ENCODE assay signal across 8 cellular contexts in genomic region chr10:112202561-112203241, GRCh38. TPM values are rescaled to one million over a fixed set of nuclear protein-coding genes. Genes with fewer than 3 reads are reported as not detected.
DNase-seq lines count a peak whose midpoint lies in the region; ATAC-seq, FAIRE-seq and TF ChIP-seq lines count a peak whose summit lies in the region.

No MANE protein-coding gene starts in this region.

- ATAC-seq in activated naive CD4-positive, alpha-beta T cell treated with anti-CD3 and anti-CD28 coated beads, Interleukin-2, amount 50 U/mL, for 72 hours, result peak; percentile 77 to 92
- peak; percentile 65 for ATAC-seq in HG02943 (IDR thresholded peaks at IDR 0.05; ENCODE audit: low read depth, unreplicated experiment)
- peak; percentile 75 for ATAC-seq in activated T-helper 17 cell treated with anti-CD3 and anti-CD28 coated beads, Interleukin-2, amount 50 U/mL, for 72 hours (replicated peaks)
- no peak for ATAC-seq in WTC11

- peak overlapping the region; percentile 10 to 86 for H3K27ac Mint-ChIP-seq in activated naive CD4-positive, alpha-beta T cell treated with anti-CD3 and anti-CD28 coated beads, Interleukin-2, amount 50 U/mL, for 72 hours
- H3K27ac Mint-ChIP-seq in activated naive CD4-positive, alpha-beta T cell treated with anti-CD3 and anti-CD28 coated beads for 36 hours, result no peak overlapping the region
- peak overlapping the region; percentile 0 for H3K27ac Mint-ChIP-seq in activated T-helper 17 cell treated with anti-CD3 and anti-CD28 coated beads, Interleukin-2, amount 50 U/mL, for 72 hours
- no peak overlapping the region for H3K27ac Mint-ChIP-seq in WTC11

- intact Hi-C loops in activated naive CD4-positive, alpha-beta T cell treated with anti-CD3 and anti-CD28 coated beads for 36 hours (cut with micrococcal nuclease), result no loop called here

- no peak for DNase-seq in activated naive CD4-positive, alpha-beta T cell treated with anti-CD3 and anti-CD28 coated beads, Interleukin-2, amount 50 U/mL, for 72 hours (ENCODE audit: low spot score in 2 of 2)
- DNase-seq in activated naive CD4-positive, alpha-beta T cell treated with anti-CD3 and anti-CD28 coated beads for 36 hours, result no peak
- DNase-seq in urothelium cell line (ENCODE audit: low spot score) (peak; percentile 35), SKM-1 treated with dmso at 0.1 percent for 144 hours (lab: John Stamatoyannopoulos, UW; ENCODE audit: unreplicated experiment) (no peak), WTC11 (ENCODE audit: low spot score) (no peak), NCI-H187 (lab: John Stamatoyannopoulos, UW) (no peak)

- H3K36me3 Mint-ChIP-seq in activated naive CD4-positive, alpha-beta T cell treated with anti-CD3 and anti-CD28 coated beads, Interleukin-2, amount 50 U/mL, for 72 hours, result no peaks in the 10 kb centered on the region
- no peaks in the 10 kb centered on the region for H3K36me3 Mint-ChIP-seq in activated naive CD4-positive, alpha-beta T cell treated with anti-CD3 and anti-CD28 coated beads for 36 hours (ENCODE audit: low read depth)
- no peaks in the 10 kb centered on the region for H3K36me3 Mint-ChIP-seq in activated T-helper 17 cell treated with anti-CD3 and anti-CD28 coated beads, Interleukin-2, amount 50 U/mL, for 72 hours (ENCODE audit: low read depth)
- no peaks in the 10 kb centered on the region for H3K36me3 Mint-ChIP-seq in WTC11

- no peak for TF ChIP-seq CTCF in WTC11 (IDR thresholded peaks at IDR 0.05)

- H3K4me3 Mint-ChIP-seq in activated naive CD4-positive, alpha-beta T cell treated with anti-CD3 and anti-CD28 coated beads for 36 hours, result no peak overlapping the region
- no peak overlapping the region for H3K4me3 Mint-ChIP-seq in activated T-helper 17 cell treated with anti-CD3 and anti-CD28 coated beads, Interleukin-2, amount 50 U/mL, for 72 hours
- no peak overlapping the region for H3K4me3 Mint-ChIP-seq in WTC11

- POLR2A ChIA-PET in WTC11 (lab: Charles Lee), result no interaction called here

- CTCF ChIA-PET in activated naive CD4-positive, alpha-beta T cell treated with anti-CD3 and anti-CD28 coated beads for 36 hours (lab: Charles Lee), result no interaction called here
- CTCF ChIA-PET in WTC11 (lab: Charles Lee), result no interaction called here

- no peak for FAIRE-seq in urothelium cell line (lab: Jason Lieb, UNC)

- no peaks in the 10 kb centered on the region for H3K9me3 Mint-ChIP-seq in activated naive CD4-positive, alpha-beta T cell treated with anti-CD3 and anti-CD28 coated beads, Interleukin-2, amount 50 U/mL, for 72 hours
- no peaks in the 10 kb centered on the region for H3K9me3 Mint-ChIP-seq in activated naive CD4-positive, alpha-beta T cell treated with anti-CD3 and anti-CD28 coated beads for 36 hours
- no peaks in the 10 kb centered on the region for H3K9me3 Mint-ChIP-seq in activated T-helper 17 cell treated with anti-CD3 and anti-CD28 coated beads, Interleukin-2, amount 50 U/mL, for 72 hours
- 0 out of 2 replicates have a peak, but pooled peaks cover 3% of the 10 kb centered on the region for H3K9me3 Mint-ChIP-seq in WTC11

- H3K4me1 Mint-ChIP-seq in activated naive CD4-positive, alpha-beta T cell treated with anti-CD3 and anti-CD28 coated beads for 36 hours (ENCODE audit: low read depth), result peaks cover 3% of the 10 kb centered on the region
- H3K4me1 Mint-ChIP-seq in activated T-helper 17 cell treated with anti-CD3 and anti-CD28 coated beads, Interleukin-2, amount 50 U/mL, for 72 hours, result peaks cover 4% of the 10 kb centered on the region
- H3K4me1 Mint-ChIP-seq in WTC11, result no peaks in the 10 kb centered on the region

- peaks cover 8% of the 10 kb centered on the region for H3K27me3 Mint-ChIP-seq in activated naive CD4-positive, alpha-beta T cell treated with anti-CD3 and anti-CD28 coated beads for 36 hours (ENCODE audit: low read depth)
- H3K27me3 Mint-ChIP-seq in activated T-helper 17 cell treated with anti-CD3 and anti-CD28 coated beads, Interleukin-2, amount 50 U/mL, for 72 hours, result peaks cover 21% of the 10 kb centered on the region
- peaks cover 3% of the 10 kb centered on the region; the same call in 1 of the 2 replicates for H3K27me3 Mint-ChIP-seq in WTC11 (ENCODE audit: low read depth)

TF ChIP-seq in WTC11, 78 proteins besides CTCF, POLR2A, EP300 and RAD21 (continues in another document):
- TF ChIP-seq CBFB (CRISPR knock-in tag; IDR thresholded peaks at IDR 0.05; ENCODE audit: low read depth) (no peak), SMAD4 (CRISPR knock-in tag; IDR thresholded peaks at IDR 0.05) (no peak), PRRX2 (CRISPR knock-in tag; IDR thresholded peaks at IDR 0.05) (no peak), ZNF423 (CRISPR knock-in tag; IDR thresholded peaks at IDR 0.05) (no peak), ZBTB21 (CRISPR knock-in tag; IDR thresholded peaks at IDR 0.05; ENCODE audit: borderline replicate concordance) (no peak), MYBL2 (CRISPR knock-in tag; IDR thresholded peaks at IDR 0.05) (no peak), IRF2 (CRISPR knock-in tag; IDR thresholded peaks at IDR 0.05; ENCODE audit: borderline replicate concordance, low read depth) (no peak)
- TF ChIP-seq, protein P1, sequence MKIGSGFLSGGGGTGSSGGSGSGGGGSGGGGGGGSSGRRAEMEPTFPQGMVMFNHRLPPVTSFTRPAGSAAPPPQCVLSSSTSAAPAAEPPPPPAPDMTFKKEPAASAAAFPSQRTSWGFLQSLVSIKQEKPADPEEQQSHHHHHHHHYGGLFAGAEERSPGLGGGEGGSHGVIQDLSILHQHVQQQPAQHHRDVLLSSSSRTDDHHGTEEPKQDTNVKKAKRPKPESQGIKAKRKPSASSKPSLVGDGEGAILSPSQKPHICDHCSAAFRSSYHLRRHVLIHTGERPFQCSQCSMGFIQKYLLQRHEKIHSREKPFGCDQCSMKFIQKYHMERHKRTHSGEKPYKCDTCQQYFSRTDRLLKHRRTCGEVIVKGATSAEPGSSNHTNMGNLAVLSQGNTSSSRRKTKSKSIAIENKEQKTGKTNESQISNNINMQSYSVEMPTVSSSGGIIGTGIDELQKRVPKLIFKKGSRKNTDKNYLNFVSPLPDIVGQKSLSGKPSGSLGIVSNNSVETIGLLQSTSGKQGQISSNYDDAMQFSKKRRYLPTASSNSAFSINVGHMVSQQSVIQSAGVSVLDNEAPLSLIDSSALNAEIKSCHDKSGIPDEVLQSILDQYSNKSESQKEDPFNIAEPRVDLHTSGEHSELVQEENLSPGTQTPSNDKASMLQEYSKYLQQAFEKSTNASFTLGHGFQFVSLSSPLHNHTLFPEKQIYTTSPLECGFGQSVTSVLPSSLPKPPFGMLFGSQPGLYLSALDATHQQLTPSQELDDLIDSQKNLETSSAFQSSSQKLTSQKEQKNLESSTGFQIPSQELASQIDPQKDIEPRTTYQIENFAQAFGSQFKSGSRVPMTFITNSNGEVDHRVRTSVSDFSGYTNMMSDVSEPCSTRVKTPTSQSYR (CRISPR knock-in tag; IDR thresholded peaks at IDR 0.05), result no peak
- TF ChIP-seq, protein P2, sequence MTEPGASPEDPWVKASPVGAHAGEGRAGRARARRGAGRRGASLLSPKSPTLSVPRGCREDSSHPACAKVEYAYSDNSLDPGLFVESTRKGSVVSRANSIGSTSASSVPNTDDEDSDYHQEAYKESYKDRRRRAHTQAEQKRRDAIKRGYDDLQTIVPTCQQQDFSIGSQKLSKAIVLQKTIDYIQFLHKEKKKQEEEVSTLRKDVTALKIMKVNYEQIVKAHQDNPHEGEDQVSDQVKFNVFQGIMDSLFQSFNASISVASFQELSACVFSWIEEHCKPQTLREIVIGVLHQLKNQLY (CRISPR knock-in tag; IDR thresholded peaks at IDR 0.05), result no peak
- TF ChIP-seq, protein P3, sequence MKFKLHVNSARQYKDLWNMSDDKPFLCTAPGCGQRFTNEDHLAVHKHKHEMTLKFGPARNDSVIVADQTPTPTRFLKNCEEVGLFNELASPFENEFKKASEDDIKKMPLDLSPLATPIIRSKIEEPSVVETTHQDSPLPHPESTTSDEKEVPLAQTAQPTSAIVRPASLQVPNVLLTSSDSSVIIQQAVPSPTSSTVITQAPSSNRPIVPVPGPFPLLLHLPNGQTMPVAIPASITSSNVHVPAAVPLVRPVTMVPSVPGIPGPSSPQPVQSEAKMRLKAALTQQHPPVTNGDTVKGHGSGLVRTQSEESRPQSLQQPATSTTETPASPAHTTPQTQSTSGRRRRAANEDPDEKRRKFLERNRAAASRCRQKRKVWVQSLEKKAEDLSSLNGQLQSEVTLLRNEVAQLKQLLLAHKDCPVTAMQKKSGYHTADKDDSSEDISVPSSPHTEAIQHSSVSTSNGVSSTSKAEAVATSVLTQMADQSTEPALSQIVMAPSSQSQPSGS (CRISPR knock-in tag; IDR thresholded peaks at IDR 0.05; ENCODE audit: borderline replicate concordance, low read depth), result no peak
- TF ChIP-seq, protein P4, sequence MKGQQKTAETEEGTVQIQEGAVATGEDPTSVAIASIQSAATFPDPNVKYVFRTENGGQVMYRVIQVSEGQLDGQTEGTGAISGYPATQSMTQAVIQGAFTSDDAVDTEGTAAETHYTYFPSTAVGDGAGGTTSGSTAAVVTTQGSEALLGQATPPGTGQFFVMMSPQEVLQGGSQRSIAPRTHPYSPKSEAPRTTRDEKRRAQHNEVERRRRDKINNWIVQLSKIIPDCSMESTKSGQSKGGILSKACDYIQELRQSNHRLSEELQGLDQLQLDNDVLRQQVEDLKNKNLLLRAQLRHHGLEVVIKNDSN (CRISPR knock-in tag; IDR thresholded peaks at IDR 0.05), result no peak
- TF ChIP-seq, protein P5, sequence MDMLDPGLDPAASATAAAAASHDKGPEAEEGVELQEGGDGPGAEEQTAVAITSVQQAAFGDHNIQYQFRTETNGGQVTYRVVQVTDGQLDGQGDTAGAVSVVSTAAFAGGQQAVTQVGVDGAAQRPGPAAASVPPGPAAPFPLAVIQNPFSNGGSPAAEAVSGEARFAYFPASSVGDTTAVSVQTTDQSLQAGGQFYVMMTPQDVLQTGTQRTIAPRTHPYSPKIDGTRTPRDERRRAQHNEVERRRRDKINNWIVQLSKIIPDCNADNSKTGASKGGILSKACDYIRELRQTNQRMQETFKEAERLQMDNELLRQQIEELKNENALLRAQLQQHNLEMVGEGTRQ (CRISPR knock-in tag; IDR thresholded peaks at IDR 0.05), result no peak

RNA-seq across cellular contexts. Expression of gene GPAM, which starts 19.1 kb away (rescaled TPM):
- 1 to 10 TPM; 6.3 to 7.5 TPM for total RNA-seq in activated naive CD4-positive, alpha-beta T cell treated with anti-CD3 and anti-CD28 coated beads, Interleukin-2, amount 50 U/mL, for 72 hours
- 1 to 10 TPM; 7.3 to 8.1 TPM for total RNA-seq in activated naive CD4-positive, alpha-beta T cell treated with anti-CD3 and anti-CD28 coated beads for 36 hours
- total RNA-seq in activated T-helper 17 cell treated with anti-CD3 and anti-CD28 coated beads, Interleukin-2, amount 50 U/mL, for 72 hours, result 10 to 100 TPM in 1 of 2 donors, 1 to 10 TPM in 1; 4.4 to 12.2 TPM
- total RNA-seq in WTC11 (2021), result 10.7 to 12.2 TPM (median 11.3 TPM) in 3 replicates

Comparison
In these comparisons a context has a peak if more than half of its experiments do, and no peak if none do; other contexts are left out.
1. H3K27ac Mint-ChIP-seq: peak in activated naive CD4-positive, alpha-beta T cell treated with anti-CD3 and anti-CD28 coated beads, Interleukin-2, amount 50 U/mL, for 72 hours (2 of 2) and activated T-helper 17 cell treated with anti-CD3 and anti-CD28 coated beads, Interleukin-2, amount 50 U/mL, for 72 hours (single experiment); none in activated naive CD4-positive, alpha-beta T cell treated with anti-CD3 and anti-CD28 coated beads for 36 hours (single experiment) and WTC11 (single experiment).